ENCODE assay signal across 8 cellular contexts in the genomic region with DNA sequence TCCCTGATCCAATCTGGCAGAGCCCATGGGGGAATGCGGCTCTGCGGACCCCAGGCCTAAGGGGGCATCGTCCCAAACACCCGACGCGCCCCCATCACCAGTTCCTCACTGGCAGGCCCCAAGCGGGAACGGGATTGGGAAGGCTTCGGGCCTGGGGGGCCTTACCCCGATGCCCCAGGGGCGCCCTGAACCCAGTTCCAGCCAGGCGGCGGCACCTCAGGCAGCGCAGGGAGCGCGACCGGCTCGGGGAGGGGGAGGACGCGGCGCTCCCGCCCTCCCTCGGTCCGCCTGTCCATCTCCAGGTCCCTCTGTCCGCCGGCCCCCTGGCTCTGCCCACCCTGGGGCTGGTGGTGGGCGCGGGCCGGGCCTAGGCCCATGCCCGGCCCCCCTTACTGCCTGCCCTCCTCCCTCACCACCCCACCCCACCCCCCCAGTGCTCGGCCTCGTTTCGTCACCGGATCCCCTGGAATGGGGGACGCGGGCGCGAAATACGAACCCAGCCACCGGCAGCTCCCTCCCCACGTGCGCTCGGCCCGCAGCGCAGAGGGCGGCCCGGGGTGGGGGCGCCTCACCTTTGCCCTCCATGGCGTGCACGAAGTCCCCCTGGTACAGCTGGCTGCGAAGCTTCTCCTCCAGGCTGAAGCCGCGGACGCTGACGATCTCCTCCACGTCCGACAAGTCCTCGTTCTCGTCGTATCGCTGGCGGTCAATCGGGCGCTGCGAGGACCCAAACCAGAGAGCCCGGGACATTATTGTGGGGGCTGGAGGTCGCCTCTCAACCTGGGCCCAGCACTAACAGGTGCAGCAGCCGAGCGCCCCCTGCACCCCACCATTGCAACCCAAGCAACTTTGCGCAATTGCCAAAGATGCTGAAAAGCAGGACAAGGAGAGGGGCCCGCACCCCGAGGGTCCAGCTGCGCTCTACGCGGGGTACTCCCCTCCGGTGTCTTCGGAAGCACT. TPM values are rescaled to one million over a fixed set of nuclear protein-coding genes. Genes with fewer than 3 reads are reported as not detected.
DNase-seq lines count a peak whose midpoint lies in the region; ATAC-seq and TF ChIP-seq lines count a peak whose summit lies in the region.

No MANE protein-coding gene starts in this region.

- peak overlapping the region; percentile 96 for H3K4me2 ChIP-seq in osteoblast (ENCODE audit: insufficient read depth, low read length)

- H3K36me3 ChIP-seq in osteoblast (ENCODE audit: insufficient read depth, low read length): peaks cover 18% of the 10 kb centered on the region

- ATAC-seq in activated T-cell treated with anti-CD3 and anti-CD28 coated beads, Interleukin-2, amount 50 U/mL, for 72 hours (replicated peaks in 1 of 2): peak; percentile 10 to 12
- ATAC-seq in GM21737 (IDR thresholded peaks at IDR 0.05; ENCODE audit: unreplicated experiment): no peak
- no peak for ATAC-seq in GM21723 (IDR thresholded peaks at IDR 0.05; ENCODE audit: unreplicated experiment)
- ATAC-seq in HG02623 (IDR thresholded peaks at IDR 0.05; ENCODE audit: unreplicated experiment): no peak

- TF ChIP-seq CTCF in HL-60 (IDR thresholded peaks at IDR 0.05; ENCODE audit: insufficient read depth, low read length) (no peak), fibroblast of villous mesenchyme (IDR thresholded peaks at IDR 0.05; ENCODE audit: insufficient read depth, low read depth, low read length) (no peak), osteoblast (IDR thresholded peaks at IDR 0.05; ENCODE audit: extremely low read depth, low read depth, low read length) (no peak)

- no peaks in the 10 kb centered on the region for H3K9me3 Mint-ChIP-seq in activated T-cell treated with anti-CD3 and anti-CD28 coated beads, Interleukin-2, amount 50 U/mL, for 72 hours

- DNase-seq in HL-60 (ENCODE audit: low read depth in 1 of 2, low spot score in 1 of 2) (no peak), fibroblast of villous mesenchyme (ENCODE audit: low read depth) (peak; percentile 25), osteoblast (ENCODE audit: insufficient read length, low spot score, missing footprints) (peak; percentile 74), GF-D8 (lab: John Stamatoyannopoulos, UW) (no peak)
- DNase-seq in activated T-cell treated with anti-CD3 and anti-CD28 coated beads, Interleukin-2, amount 50 U/mL, for 72 hours: peak in 1 of 2 donors; percentile 19

- no peaks in the 10 kb centered on the region for H3K27me3 Mint-ChIP-seq in activated T-cell treated with anti-CD3 and anti-CD28 coated beads, Interleukin-2, amount 50 U/mL, for 72 hours (ENCODE audit: low read depth)

- no peaks in the 10 kb centered on the region for H3K27me3 ChIP-seq in HL-60 (ENCODE audit: insufficient read depth, poor library complexity, severe bottlenecking)
- no peaks in the 10 kb centered on the region for H3K27me3 ChIP-seq in osteoblast (ENCODE audit: insufficient read depth, low read length)

- H3K9me3 ChIP-seq in osteoblast (ENCODE audit: low read depth, low read length): no peaks in the 10 kb centered on the region

- peak overlapping the region; percentile 69 for H2AFZ ChIP-seq in osteoblast (ENCODE audit: low read length)

- peak overlapping the region; percentile 80 to 99 for H3K4me3 Mint-ChIP-seq in activated T-cell treated with anti-CD3 and anti-CD28 coated beads, Interleukin-2, amount 50 U/mL, for 72 hours

- H3K27ac Mint-ChIP-seq in activated T-cell treated with anti-CD3 and anti-CD28 coated beads, Interleukin-2, amount 50 U/mL, for 72 hours: no peak overlapping the region

- H3K4me3 ChIP-seq in HL-60 (replicated peaks; ENCODE audit: insufficient read depth, low read length) (peak overlapping the region; percentile 68), fibroblast of villous mesenchyme (ENCODE audit: low read depth, low read length) (peak overlapping the region; percentile 72), osteoblast (ENCODE audit: insufficient read depth, low read length) (peak overlapping the region; percentile 76)

- no peaks in the 10 kb centered on the region for H4K20me1 ChIP-seq in osteoblast (ENCODE audit: insufficient read depth, low read length)

- H3K27ac ChIP-seq in HL-60 (replicated peaks) (peak overlapping the region; percentile 88), osteoblast (ENCODE audit: low read depth, low read length) (peak overlapping the region; percentile 89)

- H3K4me1 Mint-ChIP-seq in activated T-cell treated with anti-CD3 and anti-CD28 coated beads, Interleukin-2, amount 50 U/mL, for 72 hours (ENCODE audit: low read depth): peaks cover 35% of the 10 kb centered on the region

- H3K79me2 ChIP-seq in osteoblast (ENCODE audit: insufficient read depth, low read length): peaks cover 4% of the 10 kb centered on the region

- H3K36me3 Mint-ChIP-seq in activated T-cell treated with anti-CD3 and anti-CD28 coated beads, Interleukin-2, amount 50 U/mL, for 72 hours (ENCODE audit: insufficient read depth in 2 of 2): peaks cover 0 to 2% of the 10 kb centered on the region in 2 donors

- peaks cover 54% of the 10 kb centered on the region for H3K4me1 ChIP-seq in osteoblast (ENCODE audit: insufficient read depth, low read length)

RNA-seq across cellular contexts. Expression of a gene that starts 2.3 kb away (rescaled TPM):
- 10 to 100 TPM; 43.4 to 47.7 TPM for total RNA-seq in activated T-cell treated with anti-CD3 and anti-CD28 coated beads, Interleukin-2, amount 50 U/mL, for 72 hours
- total RNA-seq in fibroblast of villous mesenchyme: 28.1 and 34.1 TPM in 2 replicates
- total RNA-seq in osteoblast: 29.8 and 32.6 TPM in 2 replicates

RNA-seq across cellular contexts. Expression of a gene that starts 47.8 kb away (rescaled TPM):
- 10 to 100 TPM; 35.2 to 39.3 TPM for total RNA-seq in activated T-cell treated with anti-CD3 and anti-CD28 coated beads, Interleukin-2, amount 50 U/mL, for 72 hours
- total RNA-seq in fibroblast of villous mesenchyme (9.7 and 12.5 TPM in 2 replicates), osteoblast (7.2 and 7.7 TPM in 2 replicates)

Comparison
In these comparisons a context has a peak if more than half of its experiments do, and no peak if none do; other contexts are left out.
1. DNase-seq: peak in fibroblast of villous mesenchyme (single experiment) and osteoblast (single experiment); none in HL-60 (0 of 2) and GF-D8 (single experiment).
2. ATAC-seq: peak in activated T-cell treated with anti-CD3 and anti-CD28 coated beads, Interleukin-2, amount 50 U/mL, for 72 hours (2 of 2); none in GM21737 (single experiment), GM21723 (single experiment) and HG02623 (single experiment).
3. Peak in every context shown above with its lines, with median percentiles within 50 percentile points of each other: H3K4me3 ChIP-seq.